ENCODE assay signal across 8 cellular contexts in the genomic region with DNA sequence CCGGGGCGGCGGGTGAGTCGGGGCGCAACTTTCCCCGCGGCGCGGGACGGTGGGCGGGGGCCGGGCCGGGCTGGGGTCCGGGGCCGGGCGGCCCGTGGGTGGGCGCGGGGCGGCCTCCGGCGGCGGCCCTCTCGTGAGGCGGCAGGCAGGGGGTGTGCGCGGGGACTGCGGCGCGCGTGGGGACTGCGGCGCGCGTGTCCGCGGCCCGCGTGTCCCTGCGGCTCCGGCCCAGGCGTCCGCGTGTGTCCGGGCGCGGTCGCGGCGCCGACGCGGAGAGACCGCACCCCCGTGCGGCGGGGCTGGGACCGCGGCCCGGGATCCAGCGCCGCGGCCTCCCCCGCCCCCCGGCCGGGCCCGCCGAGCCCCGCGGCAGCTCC. TPM values are rescaled to one million over a fixed set of nuclear protein-coding genes. Genes with fewer than 3 reads are reported as not detected.
DNase-seq lines count a peak whose midpoint lies in the region; ATAC-seq and TF ChIP-seq lines count a peak whose summit lies in the region.

No MANE protein-coding gene starts in this region.

- peak; percentile 18 for DNase-seq in stimulated activated CD4-positive, alpha-beta T cell treated with anti-CD3 and anti-CD28 coated beads, Interleukin-12 subunit alpha, Interleukin-12 subunit beta, amount 100 ng/mL, for 4 hours
- DNase-seq in stimulated activated CD4-positive, alpha-beta T cell treated with anti-CD3 and anti-CD28 coated beads, Interleukin-2, amount 100 ng/mL, for 48 hours = no peak
- DNase-seq in OCI-LY7 (ENCODE audit: low spot score) = no peak
- no peak for DNase-seq in left ventricle myocardium inferior
- no peak for DNase-seq in tibial artery
- DNase-seq in NCI-H82 treated with DMSO at 0.1 percent for 48 hours (lab: John Stamatoyannopoulos, UW; ENCODE audit: unreplicated experiment) = no peak

- no peaks in the 10 kb centered on the region for H3K36me3 ChIP-seq in OCI-LY7 (ENCODE audit: insufficient read depth, low read length)
- H3K36me3 ChIP-seq in left ventricle myocardium inferior = no peaks in the 10 kb centered on the region
- H3K36me3 ChIP-seq in tibial artery = peaks cover 0 to 2% (median under 1%) of the 10 kb centered on the region in 3 donors

- H2AFZ ChIP-seq in OCI-LY7 (ENCODE audit: low read length) = no peak overlapping the region

- H3K4me3 ChIP-seq in OCI-LY7 (ENCODE audit: low read depth, low read length, poor library complexity, severe bottlenecking) = peak overlapping the region; percentile 59
- H3K4me3 ChIP-seq in left ventricle myocardium inferior = peak overlapping the region; percentile 85
- peak overlapping the region; percentile 87 to 97 for H3K4me3 ChIP-seq in tibial artery

- POLR2A ChIA-PET in OCI-LY7 (lab: Charles Lee) = no interaction called here

- H3K9me2 ChIP-seq in OCI-LY7 (ENCODE audit: insufficient read depth, low read length) = no peaks in the 10 kb centered on the region

- TF ChIP-seq CTCF in OCI-LY7 (conservative IDR thresholded peaks at IDR 0.05; ENCODE audit: low read length) = no peak
- TF ChIP-seq CTCF in left ventricle myocardium inferior (IDR thresholded peaks at IDR 0.05; ENCODE audit: borderline replicate concordance) = no peak
- TF ChIP-seq CTCF in tibial artery (IDR thresholded peaks at IDR 0.05) = no peak

- H3K27ac ChIP-seq in OCI-LY7 (ENCODE audit: low read depth, low read length, poor library complexity, severe bottlenecking) (no peak overlapping the region), left ventricle myocardium inferior (replicated peaks) (peak overlapping the region; percentile 55), tibial artery (peak overlapping the region in 1 of 2 donors; percentile 76)

- H3K9me3 ChIP-seq in OCI-LY7 (ENCODE audit: low read length) = no peaks in the 10 kb centered on the region
- H3K9me3 ChIP-seq in left ventricle myocardium inferior (replicated peaks) = no peaks in the 10 kb centered on the region
- no peaks in the 10 kb centered on the region for H3K9me3 ChIP-seq in tibial artery

- H3K79me2 ChIP-seq in OCI-LY7 (ENCODE audit: insufficient read depth, low read depth, low read length) = no peaks in the 10 kb centered on the region

- CTCF ChIA-PET in OCI-LY7 (lab: Charles Lee; ENCODE audit: unreplicated experiment) = interaction anchor here (1.1 kb wide), 1 partner anchor 12 kb away, joined by 6 read pairs; no protein-coding TSS in a partner anchor

- H3K27me3 ChIP-seq in left ventricle myocardium inferior (ENCODE audit: low read depth) (peaks cover 13% of the 10 kb centered on the region), tibial artery (peaks cover 0 to 2% of the 10 kb centered on the region in 2 donors)

- ATAC-seq in HG03378 (IDR thresholded peaks at IDR 0.05; ENCODE audit: unreplicated experiment) (no peak), HG03095 (IDR thresholded peaks at IDR 0.05; ENCODE audit: unreplicated experiment) (no peak)

- intact Hi-C loops in OCI-LY7 (cut with micrococcal nuclease; ENCODE audit: unreplicated experiment) = loop anchor here (10.0 kb wide), 1 partner anchor 472 kb away; no protein-coding TSS in a partner anchor
- intact Hi-C loops in left ventricle myocardium inferior (cut with micrococcal nuclease) = no loop called here
- intact Hi-C loops in tibial artery (cut with DNase I; ENCODE audit: low total_unique reads) = loop anchor here (2.0 to 10.0 kb wide), 3 partner anchors 228 to 304 kb away; a partner anchor contains a TSS

- peaks cover 15% of the 10 kb centered on the region for H3K4me1 ChIP-seq in OCI-LY7 (ENCODE audit: insufficient read depth, low read length, poor library complexity, severe bottlenecking)
- peaks cover 48% of the 10 kb centered on the region for H3K4me1 ChIP-seq in left ventricle myocardium inferior
- H3K4me1 ChIP-seq in tibial artery = peaks cover 0 to 51% (median 42%) of the 10 kb centered on the region in 4 donors

- BruUV-seq in OCI-LY7 (replicated peaks; lab: Mats Ljungman, UMichigan) = no TSS peak

- H3K4me2 ChIP-seq in OCI-LY7 (ENCODE audit: low read length) = peak overlapping the region; percentile 56; the same call in 1 of the 2 replicates

- 0 out of 2 replicates have a peak, but pooled peaks cover 5% of the 10 kb centered on the region for H4K20me1 ChIP-seq in OCI-LY7 (ENCODE audit: insufficient read depth, low read length)

RNA-seq across cellular contexts. Expression of a gene that starts 0.3 kb away (rescaled TPM):
- total RNA-seq in OCI-LY7 (2014; rRNA removed; shearing (Covaris generic)) = 3.8 and 4.4 TPM in 2 replicates
- total RNA-seq in OCI-LY7 (2022) = 3.0 and 3.6 TPM in 2 replicates
- 26.4 TPM for total RNA-seq in left ventricle myocardium inferior
